In the genomic region with DNA sequence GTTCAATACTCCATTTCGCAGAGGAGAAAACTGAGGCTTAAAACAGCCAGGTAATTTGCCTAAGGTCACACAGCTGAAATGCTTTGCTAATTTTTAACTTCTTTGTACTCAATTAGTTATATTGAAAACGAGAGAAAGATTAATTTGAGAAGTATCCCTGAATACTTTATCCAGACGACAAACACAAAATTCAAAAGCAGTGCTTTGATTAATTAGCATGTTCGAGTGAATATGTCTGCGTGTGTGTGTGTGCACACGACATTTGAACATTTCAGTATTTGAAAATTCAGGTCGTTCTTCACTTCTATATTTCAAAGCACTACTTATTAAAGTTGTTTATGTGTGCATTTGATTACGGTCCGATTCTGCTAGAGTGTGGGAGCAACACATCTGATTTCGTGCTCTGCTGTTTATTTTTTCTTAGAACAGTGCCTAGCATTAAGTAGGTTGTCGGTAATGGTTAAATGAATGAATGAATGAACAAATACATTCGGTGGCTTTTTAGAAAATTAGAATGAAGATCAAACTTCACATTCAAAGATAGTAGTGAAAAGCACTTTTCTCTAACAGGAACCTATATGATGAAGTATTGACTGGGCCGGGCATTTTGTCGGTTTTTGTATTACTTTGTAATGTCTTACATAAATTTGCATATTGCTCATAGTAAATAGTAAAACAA, we compare ENCODE assay signal across 8 cellular contexts. TPM values are rescaled to one million over a fixed set of nuclear protein-coding genes. Genes with fewer than 3 reads are reported as not detected.
DNase-seq lines count a peak whose midpoint lies in the region; ATAC-seq and TF ChIP-seq lines count a peak whose summit lies in the region.

No MANE protein-coding gene starts in this region.

- H3K9me3 ChIP-seq in effector memory CD4-positive, alpha-beta T cell (ENCODE audit: control insufficient read depth, low read length), result no peaks in the 10 kb centered on the region
- H3K9me3 ChIP-seq in ovary, result no peaks in the 10 kb centered on the region

- H3K27me3 ChIP-seq in effector memory CD4-positive, alpha-beta T cell (replicated peaks; ENCODE audit: control insufficient read depth, insufficient read depth, low read length, poor library complexity, severe bottlenecking), result no peaks in the 10 kb centered on the region
- H3K27me3 ChIP-seq in ovary, result no peaks in the 10 kb centered on the region

- TF ChIP-seq EP300 in ovary (IDR thresholded peaks at IDR 0.05), result no peak

- no peak for DNase-seq in GM12864 (ENCODE audit: low read depth)
- peak; percentile 59 for DNase-seq in NCI-H69 (lab: John Stamatoyannopoulos, UW)
- DNase-seq in effector memory CD4-positive, alpha-beta T cell, result no peak
- DNase-seq in ovary, result no peak
- DNase-seq in HCEC 1CT, result no peak
- no peak for DNase-seq in NCI-H226
- DNase-seq in COR-L47 (lab: John Stamatoyannopoulos, UW), result no peak

- ATAC-seq in GM21529 (IDR thresholded peaks at IDR 0.05; ENCODE audit: unreplicated experiment), result no peak

- peaks cover 14% of the 10 kb centered on the region for H3K4me1 ChIP-seq in effector memory CD4-positive, alpha-beta T cell (ENCODE audit: control insufficient read depth, insufficient read depth, low read length, poor library complexity, severe bottlenecking)
- peaks cover 6% of the 10 kb centered on the region for H3K4me1 ChIP-seq in ovary (ENCODE audit: insufficient read depth)

- H3K36me3 ChIP-seq in effector memory CD4-positive, alpha-beta T cell (ENCODE audit: control insufficient read depth, insufficient read depth, low read length), result no peaks in the 10 kb centered on the region
- no peaks in the 10 kb centered on the region for H3K36me3 ChIP-seq in ovary

- H3K4me3 ChIP-seq in GM12864 (ENCODE audit: low read depth, low read length) (peak overlapping the region; percentile 75), ovary (peak overlapping the region; percentile 53)
- H3K4me3 ChIP-seq in effector memory CD4-positive, alpha-beta T cell (ENCODE audit: insufficient read depth, low read depth, low read length, poor library complexity, severe bottlenecking), result peak overlapping the region; percentile 79

- intact Hi-C loops in ovary (cut with DNase I), result loop anchor here (2.0 to 5.0 kb wide), 3 partner anchors 37 to 87 kb away; partner anchors contain the start of genes SNX14 (in 2 of the 4) and SYNCRIP (in 2 of the 4)

- 10 to 15% (median 12%) methylated on average over 14 of the region's 14 CpGs for WGBS in ovary, 3 donors

- TF ChIP-seq POLR2A in ovary (IDR thresholded peaks at IDR 0.05), result no peak

- H3K27ac ChIP-seq in effector memory CD4-positive, alpha-beta T cell (ENCODE audit: insufficient read depth, low read length, poor library complexity, severe bottlenecking), result peak overlapping the region; percentile 90
- peak overlapping the region in 1 of 2 donors; percentile 71 for H3K27ac ChIP-seq in ovary

- TF ChIP-seq CTCF in GM12864 (IDR thresholded peaks at IDR 0.05; ENCODE audit: low read depth, low read length, missing control alignments), result no peak
- TF ChIP-seq CTCF in ovary (IDR thresholded peaks at IDR 0.05), result no peak

RNA-seq across cellular contexts. Expression of gene SYNCRIP, which starts 36.9 kb away (rescaled TPM):
- 100 to 1,000 TPM in 2 of 7 donors, 10 to 100 TPM in 5; 45.5 to 109 (median 92.8) TPM for total RNA-seq in ovary
- polyA plus RNA-seq in ovary, result 100 to 1,000 TPM in 1 of 2 donors, 10 to 100 TPM in 1; 33.2 to 101 TPM
